ENCODE assay signal across 19 cellular contexts in the genomic region with DNA sequence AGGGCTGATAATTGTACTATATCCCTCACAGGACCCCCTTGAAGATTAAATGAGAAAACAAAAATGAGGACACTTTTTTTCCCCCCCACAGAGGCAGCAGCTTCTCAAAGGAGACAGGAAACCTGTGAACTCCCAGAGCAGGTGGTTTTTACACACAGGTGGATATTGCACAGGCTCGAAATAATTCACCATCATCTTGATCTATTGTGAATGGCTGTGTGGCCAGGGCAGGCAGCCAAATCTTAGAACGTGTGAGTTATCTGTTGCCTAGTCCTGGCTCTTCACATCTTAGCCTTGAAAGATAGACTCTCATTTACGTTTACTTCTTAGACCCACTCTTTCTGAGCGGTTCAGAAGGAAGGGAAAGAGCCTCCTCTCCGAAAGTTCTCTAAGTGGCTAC. TPM values are rescaled to one million over a fixed set of nuclear protein-coding genes. Genes with fewer than 3 reads are reported as not detected.
DNase-seq lines count a peak whose midpoint lies in the region; ATAC-seq and TF ChIP-seq lines count a peak whose summit lies in the region.
"Had no signal": no experiment of that assay in that cellular context is flagged by ENCODE, and none has a peak within 500 bp of the region (broad histone marks: within the 10 kb centered on the region; RNA-seq: fewer than 3 reads in every experiment).

No MANE protein-coding gene starts in this region.

- no peaks in the 10 kb centered on the region for H3K36me3 ChIP-seq in thyroid gland
- H3K36me3 ChIP-seq: MG63 had no signal

- H3K27me3 ChIP-seq in thyroid gland = no peaks in the 10 kb centered on the region
- H3K27me3 ChIP-seq: BLaER1 treated with 17β-estradiol and CSF1 and Interleukin-3, amounts not matched to agents 10 nM and 100 nM; MG63 had no signal

- peaks cover 6% of the 10 kb centered on the region for H3K27me3 Mint-ChIP-seq in activated CD4-positive, alpha-beta T cell treated with anti-CD3 and anti-CD28 coated beads, Interleukin-2, amount 10 ng/mL, durations not matched to agents 7 days and 5 days
- no peaks in the 10 kb centered on the region for H3K27me3 Mint-ChIP-seq in memory B cell

- H3K4me3 ChIP-seq in thyroid gland (replicated peaks in 1 of 3) = no peak overlapping the region
- H3K4me3 ChIP-seq: BLaER1 treated with 17β-estradiol and CSF1 and Interleukin-3, amounts not matched to agents 10 nM and 100 nM; MG63 had no signal

- H3K27ac Mint-ChIP-seq in activated CD4-positive, alpha-beta T cell treated with anti-CD3 and anti-CD28 coated beads, Interleukin-2, amount 10 ng/mL, durations not matched to agents 7 days and 5 days = peak overlapping the region; percentile 61
- peak overlapping the region; percentile 16 for H3K27ac Mint-ChIP-seq in memory B cell
- H3K27ac Mint-ChIP-seq: H9 had no signal

- POLR2A ChIA-PET in activated CD4-positive, alpha-beta T cell treated with anti-CD3 and anti-CD28 coated beads, Interleukin-2, amount 10 ng/mL, durations not matched to agents 7 days and 5 days (lab: Charles Lee) = no interaction called here

- WGBS in thyroid gland, 2 donors = 77 to 78% methylated on average over 5 of the region's 5 CpGs

- intact Hi-C loops in thyroid gland (cut with DNase I) = no loop called here

- H3K9me3 Mint-ChIP-seq in activated CD4-positive, alpha-beta T cell treated with anti-CD3 and anti-CD28 coated beads, Interleukin-2, amount 10 ng/mL, durations not matched to agents 7 days and 5 days = peaks cover 3% of the 10 kb centered on the region
- H3K9me3 Mint-ChIP-seq in memory B cell = no peaks in the 10 kb centered on the region
- H3K9me3 Mint-ChIP-seq: H9 had no signal

- TF ChIP-seq POLR2A in thyroid gland (IDR thresholded peaks at IDR 0.05) = no peak

- peaks cover 76% of the 10 kb centered on the region for H3K4me1 Mint-ChIP-seq in activated CD4-positive, alpha-beta T cell treated with anti-CD3 and anti-CD28 coated beads, Interleukin-2, amount 10 ng/mL, durations not matched to agents 7 days and 5 days
- H3K4me1 Mint-ChIP-seq in memory B cell = peaks cover 61% of the 10 kb centered on the region

- ATAC-seq in memory B cell (ENCODE audit: low read depth) = no peak
- no peak for ATAC-seq in HG02588 (IDR thresholded peaks at IDR 0.05; ENCODE audit: unreplicated experiment)
- ATAC-seq: PC-3 had no signal

- CTCF ChIA-PET in activated CD4-positive, alpha-beta T cell treated with anti-CD3 and anti-CD28 coated beads, Interleukin-2, amount 10 ng/mL, durations not matched to agents 7 days and 5 days (lab: Charles Lee) = interaction anchor here (1.1 to 1.7 kb wide), 3 partner anchors 8 to 22 kb away, joined by 4 to 8 read pairs (median 4); no protein-coding TSS in a partner anchor

- in situ Hi-C loops in GM13977 (cut with MboI; ENCODE audit: low pct_unique_long_range_greater_than_20kb, low sequenced_read_pairs, unreplicated experiment) = no loop called here

- peaks cover 12% of the 10 kb centered on the region for H3K36me3 Mint-ChIP-seq in activated CD4-positive, alpha-beta T cell treated with anti-CD3 and anti-CD28 coated beads, Interleukin-2, amount 10 ng/mL, durations not matched to agents 7 days and 5 days (ENCODE audit: low read depth)
- peaks cover 9% of the 10 kb centered on the region for H3K36me3 Mint-ChIP-seq in memory B cell

- H3K27ac ChIP-seq in thyroid gland = peak overlapping the region in 2 of 3 donors; percentile 79 to 85
- H3K27ac ChIP-seq: BLaER1 treated with 17β-estradiol and CSF1 and Interleukin-3, amounts not matched to agents 10 nM and 100 nM had no signal

- no peak overlapping the region for H3K4me3 Mint-ChIP-seq in activated CD4-positive, alpha-beta T cell treated with anti-CD3 and anti-CD28 coated beads, Interleukin-2, amount 10 ng/mL, durations not matched to agents 7 days and 5 days
- H3K4me3 Mint-ChIP-seq in memory B cell = no peak overlapping the region
- H3K4me3 Mint-ChIP-seq: H9 had no signal

- H3K9me3 ChIP-seq in thyroid gland = no peaks in the 10 kb centered on the region
- H3K9me3 ChIP-seq: BLaER1 treated with 17β-estradiol and CSF1 and Interleukin-3, amounts not matched to agents 10 nM and 100 nM; Caco-2; MG63 had no signal

- peaks cover 77 to 98% of the 10 kb centered on the region in 2 donors for H3K4me1 ChIP-seq in thyroid gland

- TF ChIP-seq CTCF in thyroid gland (IDR thresholded peaks at IDR 0.05) = no peak
- TF ChIP-seq CTCF in GM13977 (IDR thresholded peaks at IDR 0.05; ENCODE audit: extremely low read depth, insufficient read depth, missing control alignments) = no peak

- no peak for DNase-seq in activated CD4-positive, alpha-beta T cell treated with anti-CD3 and anti-CD28 coated beads, Interleukin-2, amount 10 ng/mL, durations not matched to agents 7 days and 5 days
- no peak for DNase-seq in activated CD4-positive, alpha-beta T cell treated with anti-CD3 and anti-CD28 coated beads for 1 hour
- DNase-seq in NCI-H1105 treated with DMSO at 0.1 percent for 48 hours (lab: John Stamatoyannopoulos, UW) (peak; percentile 51), memory B cell (ENCODE audit: low spot score in 2 of 2) (no peak), thyroid gland (no peak), GM13977 (ENCODE audit: low spot score) (no peak)
- DNase-seq: Caco-2, H9, IMR-90, Karpas-422, NCI-H1092, NCI-H1694, NCI-H446 treated with DMSO at 0.1 percent for 48 hours, PC-3 had no signal

RNA-seq across cellular contexts. Expression of a gene that starts 23.5 kb away (rescaled TPM):
- 10 to 100 TPM; 33.1 to 34.7 TPM for total RNA-seq in activated CD4-positive, alpha-beta T cell treated with anti-CD3 and anti-CD28 coated beads, Interleukin-2, amount 10 ng/mL, durations not matched to agents 7 days and 5 days
- 10 to 100 TPM; 64.3 to 91.9 (median 71.6) TPM for total RNA-seq in thyroid gland

RNA-seq across cellular contexts. Expression of a gene that starts 52.0 kb away (rescaled TPM):
- total RNA-seq in activated CD4-positive, alpha-beta T cell treated with anti-CD3 and anti-CD28 coated beads, Interleukin-2, amount 10 ng/mL, durations not matched to agents 7 days and 5 days = not detected
- total RNA-seq in thyroid gland = 10 to 100 TPM in 1 of 4 donors, 1 to 10 TPM in 3; 2.7 to 11.0 (median 5.8) TPM
- total RNA-seq: H9, HT1080, PC-3, SK-MEL-5 had no signal
